Comparison of ENCODE assay signal across 7 cellular contexts in genomic region chr9:2158729-2159128, GRCh38.
DNase-seq lines count a peak whose midpoint lies in the region; ATAC-seq and TF ChIP-seq lines count a peak whose summit lies in the region.

No MANE protein-coding gene starts in this region.

- no peaks in the 10 kb centered on the region for H3K27me3 Mint-ChIP-seq in activated T-helper 1 cell treated with anti-CD3 and anti-CD28 coated beads, Interleukin-12 subunit alpha, Interleukin-12 subunit beta, Interleukin-2, Interleukin-4 antibody, amounts not matched to agents 30 ng/mL and 10 ng/mL and 1 ng/mL, durations not matched to agents 14 hours and 24 hours and 36 hours (ENCODE audit: insufficient read depth)
- peaks cover 3 to 6% (median 5%) of the 10 kb centered on the region in 3 donors for H3K27me3 Mint-ChIP-seq in immature natural killer cell (ENCODE audit: low read depth in 3 of 3)
- H3K27me3 Mint-ChIP-seq in stimulated activated naive CD8-positive, alpha-beta T cell treated with anti-CD3 and anti-CD28 coated beads, Interleukin-15, amount 100 ng/mL, for 72 hours, result no peaks in the 10 kb centered on the region

- no peaks in the 10 kb centered on the region for H3K27me3 ChIP-seq in HL-60 (ENCODE audit: insufficient read depth, poor library complexity, severe bottlenecking)

- intact Hi-C loops in activated T-helper 1 cell treated with anti-CD3 and anti-CD28 coated beads, Interleukin-12 subunit alpha, Interleukin-12 subunit beta, Interleukin-2, Interleukin-4 antibody, amounts not matched to agents 30 ng/mL and 10 ng/mL and 1 ng/mL, durations not matched to agents 14 hours and 24 hours and 36 hours (cut with micrococcal nuclease), result loop anchor here (1.0 to 2.0 kb wide), 4 partner anchors 34 to 686 kb away; partner anchors contain the start of gene PUM3

- H3K9me3 Mint-ChIP-seq in activated T-helper 1 cell treated with anti-CD3 and anti-CD28 coated beads, Interleukin-12 subunit alpha, Interleukin-12 subunit beta, Interleukin-2, Interleukin-4 antibody, amounts not matched to agents 30 ng/mL and 10 ng/mL and 1 ng/mL, durations not matched to agents 14 hours and 24 hours and 36 hours, result no peaks in the 10 kb centered on the region
- H3K9me3 Mint-ChIP-seq in immature natural killer cell, result no peaks in the 10 kb centered on the region
- H3K9me3 Mint-ChIP-seq in stimulated activated naive CD8-positive, alpha-beta T cell treated with anti-CD3 and anti-CD28 coated beads, Interleukin-15, amount 100 ng/mL, for 72 hours, result no peaks in the 10 kb centered on the region

- DNase-seq in HL-60 (ENCODE audit: low read depth in 1 of 2, low spot score in 1 of 2), result no peak
- no peak for DNase-seq in activated T-helper 1 cell treated with anti-CD3 and anti-CD28 coated beads, Interleukin-12 subunit alpha, Interleukin-12 subunit beta, Interleukin-2, Interleukin-4 antibody, amounts not matched to agents 30 ng/mL and 10 ng/mL and 1 ng/mL, durations not matched to agents 14 hours and 24 hours and 36 hours (ENCODE audit: low spot score)
- DNase-seq in immature natural killer cell, result no peak
- no peak for DNase-seq in stimulated activated naive CD8-positive, alpha-beta T cell treated with anti-CD3 and anti-CD28 coated beads, Interleukin-15, amount 100 ng/mL, for 72 hours
- DNase-seq in retina, result no peak
- DNase-seq in activated gamma-delta T cell (lab: John Stamatoyannopoulos, UW), result no peak

- peak overlapping the region; percentile 88 for H3K27ac ChIP-seq in HL-60 (replicated peaks)

- ATAC-seq in stimulated activated naive CD8-positive, alpha-beta T cell treated with anti-CD3 and anti-CD28 coated beads, Interleukin-15, amount 100 ng/mL, for 72 hours, result no peak
- no peak for ATAC-seq in HG02852 (IDR thresholded peaks at IDR 0.05; ENCODE audit: unreplicated experiment)

- H3K4me1 Mint-ChIP-seq in activated T-helper 1 cell treated with anti-CD3 and anti-CD28 coated beads, Interleukin-12 subunit alpha, Interleukin-12 subunit beta, Interleukin-2, Interleukin-4 antibody, amounts not matched to agents 30 ng/mL and 10 ng/mL and 1 ng/mL, durations not matched to agents 14 hours and 24 hours and 36 hours (ENCODE audit: low read depth), result peaks cover 38% of the 10 kb centered on the region
- H3K4me1 Mint-ChIP-seq in immature natural killer cell, result peaks cover 65 to 91% of the 10 kb centered on the region in 2 donors
- peaks cover 58% of the 10 kb centered on the region for H3K4me1 Mint-ChIP-seq in stimulated activated naive CD8-positive, alpha-beta T cell treated with anti-CD3 and anti-CD28 coated beads, Interleukin-15, amount 100 ng/mL, for 72 hours

- peak overlapping the region; percentile 12 for H3K27ac Mint-ChIP-seq in activated T-helper 1 cell treated with anti-CD3 and anti-CD28 coated beads, Interleukin-12 subunit alpha, Interleukin-12 subunit beta, Interleukin-2, Interleukin-4 antibody, amounts not matched to agents 30 ng/mL and 10 ng/mL and 1 ng/mL, durations not matched to agents 14 hours and 24 hours and 36 hours
- H3K27ac Mint-ChIP-seq in immature natural killer cell, result peak overlapping the region; percentile 55 to 88 (median 80)
- H3K27ac Mint-ChIP-seq in stimulated activated naive CD8-positive, alpha-beta T cell treated with anti-CD3 and anti-CD28 coated beads, Interleukin-15, amount 100 ng/mL, for 72 hours, result peak overlapping the region in 1 of 2 donors; percentile 25

- peaks cover 19% of the 10 kb centered on the region for H3K36me3 Mint-ChIP-seq in activated T-helper 1 cell treated with anti-CD3 and anti-CD28 coated beads, Interleukin-12 subunit alpha, Interleukin-12 subunit beta, Interleukin-2, Interleukin-4 antibody, amounts not matched to agents 30 ng/mL and 10 ng/mL and 1 ng/mL, durations not matched to agents 14 hours and 24 hours and 36 hours (ENCODE audit: low read depth)
- H3K36me3 Mint-ChIP-seq in immature natural killer cell, result peaks cover 4 to 12% (median 5%) of the 10 kb centered on the region in 3 donors

- H3K4me3 Mint-ChIP-seq in activated T-helper 1 cell treated with anti-CD3 and anti-CD28 coated beads, Interleukin-12 subunit alpha, Interleukin-12 subunit beta, Interleukin-2, Interleukin-4 antibody, amounts not matched to agents 30 ng/mL and 10 ng/mL and 1 ng/mL, durations not matched to agents 14 hours and 24 hours and 36 hours, result peak overlapping the region; percentile 93
- H3K4me3 Mint-ChIP-seq in immature natural killer cell, result peak overlapping the region; percentile 81 to 90 (median 86)
- peak overlapping the region; percentile 80 to 95 for H3K4me3 Mint-ChIP-seq in stimulated activated naive CD8-positive, alpha-beta T cell treated with anti-CD3 and anti-CD28 coated beads, Interleukin-15, amount 100 ng/mL, for 72 hours

- peak overlapping the region; percentile 13 for H3K4me3 ChIP-seq in HL-60 (replicated peaks; ENCODE audit: insufficient read depth, low read length)

- no peak for TF ChIP-seq CTCF in HL-60 (IDR thresholded peaks at IDR 0.05; ENCODE audit: insufficient read depth, low read length)
